19 cellular contexts compared by ENCODE assay signal in genomic region chr6:90124904-90125510, GRCh38.
"Had no signal": no experiment of that assay in that cellular context is flagged by ENCODE, and none has a peak within 500 bp of the region (broad histone marks: within the 10 kb centered on the region; RNA-seq: fewer than 3 reads in every experiment).

No MANE protein-coding gene starts in this region.

- H3K27ac ChIP-seq: body of pancreas, epithelial cell of prostate, hepatocyte, parathyroid adenoma, tibial artery, vagina had no signal

- DNase-seq: activated CD4-positive, alpha-beta T cell treated with anti-CD3 and anti-CD28 coated beads, Interleukin-2, amount 50 U/mL, for 48 hours; activated naive CD4-positive, alpha-beta T cell treated with Interleukin-2 at 50 U/mL for 16 hours; body of pancreas; central memory CD4-positive, alpha-beta T cell; cortex of kidney; effector memory CD4-positive, alpha-beta T cell; kidney; left ventricle myocardium superior; retina; stimulated activated CD4-positive, alpha-beta T cell treated with anti-CD3 and anti-CD28 coated beads, Interleukin-15, amount 100 ng/mL, for 24 hours; stimulated activated CD4-positive, alpha-beta T cell treated with anti-CD3 and anti-CD28 coated beads, Interleukin-4, amount 100 ng/mL, for 4 hours; tibial artery had no signal

- H3K9me3 Mint-ChIP-seq: activated T-helper 1 cell treated with anti-CD3 and anti-CD28 coated beads, Interleukin-12 subunit alpha, Interleukin-12 subunit beta, Interleukin-2, Interleukin-4 antibody, amounts not matched to agents 30 ng/mL and 10 ng/mL and 1 ng/mL, durations not matched to agents 14 hours and 24 hours and 36 hours; T-helper 2 cell treated with Interferon-gamma antibody and Interleukin-4, amounts not matched to agents 5 μg/mL and 100 μg/mL, for 36 hours had no signal

- H3K79me2 ChIP-seq: hepatocyte, parathyroid adenoma had no signal

- H2AFZ ChIP-seq: hepatocyte, parathyroid adenoma had no signal

- H3K27me3 ChIP-seq: body of pancreas, hepatocyte, tibial artery, vagina had no signal

- H3K4me1 ChIP-seq: body of pancreas, parathyroid adenoma, vagina had no signal

- H3K4me3 Mint-ChIP-seq: activated T-helper 1 cell treated with anti-CD3 and anti-CD28 coated beads, Interleukin-12 subunit alpha, Interleukin-12 subunit beta, Interleukin-2, Interleukin-4 antibody, amounts not matched to agents 30 ng/mL and 10 ng/mL and 1 ng/mL, durations not matched to agents 14 hours and 24 hours and 36 hours; T-helper 2 cell treated with Interferon-gamma antibody and Interleukin-4, amounts not matched to agents 5 μg/mL and 100 μg/mL, for 36 hours had no signal

- H3K4me3 ChIP-seq: body of pancreas, hepatocyte, tibial artery, vagina had no signal

- ATAC-seq: activated CD4-positive, CD25-positive, alpha-beta regulatory T cell treated with anti-CD3 and anti-CD28 coated beads, Interleukin-2, amount 50 U/mL, for 24 hours; body of pancreas; left ventricle myocardium superior had no signal

- H3K4me2 ChIP-seq: hepatocyte had no signal

- H3K9ac ChIP-seq: parathyroid adenoma had no signal

- H3K27ac Mint-ChIP-seq: T-helper 2 cell treated with Interferon-gamma antibody and Interleukin-4, amounts not matched to agents 5 μg/mL and 100 μg/mL, for 36 hours had no signal

- H3K36me3 ChIP-seq: tibial artery, vagina had no signal

- H3K9me3 ChIP-seq: body of pancreas, tibial artery, vagina had no signal

- FAIRE-seq: kidney had no signal
